Comparison of ENCODE assay signal across 9 cellular contexts in the genomic region with DNA sequence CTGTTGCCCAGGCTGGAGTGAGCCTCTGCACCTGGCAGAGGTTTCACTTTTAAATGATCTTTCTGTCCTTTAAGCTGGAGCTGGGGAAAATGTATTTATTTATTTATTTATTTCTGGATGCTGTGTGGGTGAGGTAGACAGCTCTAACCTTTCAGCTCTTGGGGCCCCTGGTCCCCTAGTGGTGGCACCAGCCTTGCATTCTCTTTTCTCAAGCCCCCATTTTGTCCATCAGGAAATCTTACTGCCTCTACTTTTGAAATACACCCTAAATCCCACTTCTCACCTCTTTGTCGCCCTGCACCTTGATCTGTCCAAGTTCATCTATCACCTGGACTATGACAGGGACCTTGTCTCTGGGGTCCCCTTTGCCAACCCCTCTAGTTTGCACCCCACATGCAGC. TPM values are rescaled to one million over a fixed set of nuclear protein-coding genes. Genes with fewer than 3 reads are reported as not detected.
A peak's percentile ranks its signal among the peaks of the same experiment; 100 is the strongest.
DNase-seq lines count a peak whose midpoint lies in the region; ATAC-seq and TF ChIP-seq lines count a peak whose summit lies in the region.
"Had no signal": no experiment of that assay in that cellular context is flagged by ENCODE, and none has a peak within 500 bp of the region (broad histone marks: within the 10 kb centered on the region; RNA-seq: fewer than 3 reads in every experiment).

No MANE protein-coding gene starts in this region.

- no peak overlapping the region for H3K27ac ChIP-seq in AG04450 (ENCODE audit: low read depth, low read length)
- peak overlapping the region; percentile 92 for H3K27ac ChIP-seq in RWPE1
- H3K27ac ChIP-seq in foreskin keratinocyte: no peak overlapping the region
- H3K27ac ChIP-seq in adrenal gland: peak overlapping the region in 1 of 5 donors; percentile 8

- H3K9me3 ChIP-seq in AG04450 (ENCODE audit: control insufficient read depth, insufficient read depth, low read length) (no peaks in the 10 kb centered on the region), adrenal gland (replicated peaks in 1 of 3) (no peaks in the 10 kb centered on the region)

- CTCF ChIA-PET in AG04450 (lab: Charles Lee): interaction anchor here (0.7 to 4.2 kb wide), 4 partner anchors 10 to 1522 kb away, joined by 4 to 16 read pairs (median 5); partner anchors contain the start of genes TGFB1 and TMEM91
- CTCF ChIA-PET in RWPE1 (lab: Yijun Ruan, JAX): interaction anchor here (1.2 kb wide), 1 partner anchor 10 kb away, joined by 5 read pairs; no protein-coding TSS in a partner anchor

- POLR2A ChIA-PET in AG04450 (lab: Yijun Ruan, JAX): interaction anchor here (0.6 to 1.0 kb wide), 2 partner anchors 41 to 46 kb away, joined by 7 to 8 read pairs; no protein-coding TSS in a partner anchor
- POLR2A ChIA-PET in RWPE1 (lab: Yijun Ruan, JAX; ENCODE audit: low non-redundant PET): no interaction called here

- peaks cover 15% of the 10 kb centered on the region for H3K4me1 ChIP-seq in foreskin keratinocyte
- H3K4me1 ChIP-seq in adrenal gland (replicated peaks in 1 of 2): peaks cover 28 to 29% of the 10 kb centered on the region in 2 donors

- no peak for TF ChIP-seq POLR2A in adrenal gland (IDR thresholded peaks at IDR 0.05)

- H3K27me3 ChIP-seq in AG04450 (ENCODE audit: control insufficient read depth, insufficient read depth, low read length) (no peaks in the 10 kb centered on the region), foreskin keratinocyte (no peaks in the 10 kb centered on the region), adrenal gland (no peaks in the 10 kb centered on the region)

- peak; percentile 26; the same call in 1 of the 2 replicates for TF ChIP-seq CTCF in AG04450 (IDR thresholded peaks at IDR 0.05; ENCODE audit: low read depth, low read length)
- no peak for TF ChIP-seq CTCF in RWPE1 (conservative IDR thresholded peaks at IDR 0.05; ENCODE audit: low read depth)
- TF ChIP-seq CTCF in foreskin keratinocyte (conservative IDR thresholded peaks at IDR 0.05): peak; percentile 27
- peak in 1 of 6 experiments; percentile 9 for TF ChIP-seq CTCF in adrenal gland (IDR thresholded peaks at IDR 0.05)

- H3K36me3 ChIP-seq in adrenal gland (replicated peaks in 1 of 2): no peaks in the 10 kb centered on the region

- H3K4me3 ChIP-seq in AG04450 (ENCODE audit: low read depth, low read length) (no peak overlapping the region), adrenal gland (no peak overlapping the region)

- intact Hi-C loops in adrenal gland (cut with DNase I): no loop called here

- DNase-seq in AG04450 (ENCODE audit: low read depth, low spot score) (no peak), ELR (ENCODE audit: low read depth) (peak; percentile 50), RWPE1 (ENCODE audit: low spot score) (no peak), foreskin keratinocyte (no peak), adrenal gland (no peak), SKM-1 (lab: John Stamatoyannopoulos, UW; ENCODE audit: unreplicated experiment) (no peak), SKM-1 treated with dmso at 0.1 percent for 144 hours (lab: John Stamatoyannopoulos, UW; ENCODE audit: unreplicated experiment) (no peak)
- DNase-seq: stimulated activated CD4-positive, alpha-beta T cell treated with anti-CD3 and anti-CD28 coated beads, Interleukin-4, amount 100 ng/mL, for 4 hours had no signal

- no peak for ATAC-seq in foreskin keratinocyte
- ATAC-seq in GM19455 (IDR thresholded peaks at IDR 0.05; ENCODE audit: unreplicated experiment): no peak

- WGBS in adrenal gland, 4 donors: 91 to 100% (median 96%) methylated on average over 1 of the region's 1 CpG

RNA-seq across cellular contexts. Expression of gene B9D2, which starts 2.1 kb away (rescaled TPM):
- polyA plus RNA-seq in AG04450 (2011; rRNA removed): 3.9 and 5.1 TPM in 2 replicates
- 1.3 and 1.7 TPM in 2 replicates for polyA minus RNA-seq in AG04450 (2011; rRNA and poly(A)+ RNA removed)
- 4.4 and 5.8 TPM in 2 replicates for total RNA-seq in foreskin keratinocyte
- 6.7 and 8.5 TPM in 2 replicates for polyA plus RNA-seq in foreskin keratinocyte
- total RNA-seq in adrenal gland: 10 to 100 TPM in 5 of 8 donors, 1 to 10 TPM in 3; 7.5 to 16.8 (median 12.4) TPM
- polyA plus RNA-seq in adrenal gland: 10 to 100 TPM in 1 of 3 donors, 1 to 10 TPM in 2; 2.7 to 14.4 (median 8.9) TPM

RNA-seq across cellular contexts. Expression of gene TMEM91, which starts 10.2 kb away (rescaled TPM):
- polyA plus RNA-seq in AG04450 (2011; rRNA removed): 5.2 and 6.3 TPM in 2 replicates
- polyA minus RNA-seq in AG04450 (2011; rRNA and poly(A)+ RNA removed): 8.4 and 17.7 TPM in 2 replicates
- total RNA-seq in foreskin keratinocyte: 3.2 and 4.0 TPM in 2 replicates
- polyA plus RNA-seq in foreskin keratinocyte: 3.8 and 4.9 TPM in 2 replicates
- 10 to 100 TPM in 2 of 8 donors, 1 to 10 TPM in 6; 2.0 to 13.5 (median 9.6) TPM for total RNA-seq in adrenal gland
- polyA plus RNA-seq in adrenal gland: 10 to 100 TPM in 2 of 3 donors, 1 to 10 TPM in 1; 1.9 to 88.6 (median 30.6) TPM

RNA-seq across cellular contexts. Expression of gene TGFB1, which starts 12.4 kb away (rescaled TPM):
- polyA plus RNA-seq in AG04450 (2011; rRNA removed) (4.9 and 11.2 TPM in 2 replicates), foreskin keratinocyte (51.3 and 52.5 TPM in 2 replicates), adrenal gland (10 to 100 TPM in 2 of 3 donors, 1 to 10 TPM in 1; 8.7 to 37.9 (median 17.1) TPM)
- 22.8 and 28.9 TPM in 2 replicates for polyA minus RNA-seq in AG04450 (2011; rRNA and poly(A)+ RNA removed)
- total RNA-seq in foreskin keratinocyte (26.8 and 26.9 TPM in 2 replicates), adrenal gland (10 to 100 TPM; 17.4 to 75.9 (median 42.2) TPM)

RNA-seq across cellular contexts. Expression of gene EXOSC5, which starts 31.1 kb away (rescaled TPM):
- polyA plus RNA-seq in AG04450 (2011; rRNA removed): 7.8 and 11.7 TPM in 2 replicates
- 2.3 and 3.8 TPM in 2 replicates for polyA minus RNA-seq in AG04450 (2011; rRNA and poly(A)+ RNA removed)
- total RNA-seq in foreskin keratinocyte: 19.6 and 22.7 TPM in 2 replicates
- 30.2 and 35.9 TPM in 2 replicates for polyA plus RNA-seq in foreskin keratinocyte
- 10 to 100 TPM; 18.8 to 73.7 (median 28.9) TPM for total RNA-seq in adrenal gland
- 10 to 100 TPM in 2 of 3 donors, 1 to 10 TPM in 1; 4.2 to 38.7 (median 18.4) TPM for polyA plus RNA-seq in adrenal gland

RNA-seq across cellular contexts. Expression of gene BCKDHA, which starts 31.5 kb away (rescaled TPM):
- polyA plus RNA-seq in AG04450 (2011; rRNA removed) (10.8 and 15.3 TPM in 2 replicates), foreskin keratinocyte (16.9 and 18.6 TPM in 2 replicates), adrenal gland (10 to 100 TPM; 17.6 to 44.3 (median 30.4) TPM)
- 2.2 and 5.1 TPM in 2 replicates for polyA minus RNA-seq in AG04450 (2011; rRNA and poly(A)+ RNA removed)
- total RNA-seq in foreskin keratinocyte (15.9 and 18.7 TPM in 2 replicates), adrenal gland (100 to 1,000 TPM in 5 of 8 donors, 10 to 100 TPM in 3; 51.8 to 294 (median 116) TPM)
